ENCODE assay signal across 8 cellular contexts in the genomic region with DNA sequence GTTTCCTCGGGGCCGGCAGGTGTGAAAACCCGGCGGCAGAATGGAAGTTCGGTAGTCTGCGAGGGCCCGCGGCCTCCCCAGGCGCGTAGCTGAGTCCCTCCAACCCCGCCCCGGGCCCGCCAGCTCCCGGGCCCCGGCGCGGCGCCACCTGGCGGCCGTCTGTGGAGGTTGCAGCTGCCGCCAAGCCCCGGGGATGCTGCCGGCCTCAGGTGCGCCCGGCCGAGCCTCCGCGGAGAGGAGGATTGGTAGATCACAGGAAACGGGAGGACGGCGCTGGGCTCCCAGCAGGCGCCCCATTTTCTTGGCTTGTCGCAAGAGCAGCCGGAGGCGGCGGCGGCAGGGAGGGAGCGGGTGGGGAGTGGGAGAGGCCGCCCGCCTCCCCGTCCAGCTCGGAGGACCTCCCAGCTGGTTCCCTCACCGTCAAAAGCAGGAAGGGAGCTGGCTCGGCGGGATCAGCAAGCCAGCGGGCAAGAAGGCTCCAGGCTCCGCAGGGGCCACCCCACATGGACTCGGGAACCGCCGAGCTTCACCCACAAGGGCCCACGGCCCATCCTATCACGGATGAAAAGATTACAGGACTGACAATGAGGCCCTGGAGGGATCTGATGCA. TPM values are rescaled to one million over a fixed set of nuclear protein-coding genes. Genes with fewer than 3 reads are reported as not detected.
DNase-seq lines count a peak whose midpoint lies in the region; ATAC-seq and TF ChIP-seq lines count a peak whose summit lies in the region.
"Not testable (repeated sequence)": the region's sequence is repeated elsewhere in the genome, so short reads cannot be mapped to it uniquely, and the experiment has no call there.

No MANE protein-coding gene starts in this region.

- H3K9me3 ChIP-seq in BE2C = not testable (repeated sequence)

- H3K36me3 ChIP-seq in BE2C = not testable (repeated sequence)

- peak overlapping the region in 55 of 59 donors; percentile 15 to 96 (median 88) for H3K27ac ChIP-seq in dorsolateral prefrontal cortex

- TF ChIP-seq CTCF in BE2C (IDR thresholded peaks at IDR 0.05; ENCODE audit: low read depth, low read length) (peak; percentile 35; the same call in 1 of the 2 replicates), dorsolateral prefrontal cortex (IDR thresholded peaks at IDR 0.05 in 54 of 56, conservative IDR thresholded peaks at IDR 0.05 in 2 of 56; ENCODE audit: low read depth in 1 of 56, partially characterized antibody in 56 of 56) (peak in 47 of 56 donors; percentile 3 to 76 (median 50))
- not testable (repeated sequence) for TF ChIP-seq CTCF in lower leg skin (IDR thresholded peaks at IDR 0.05)

- intact Hi-C loops in dorsolateral prefrontal cortex (cut with DNase I); lower leg skin (cut with DNase I; ENCODE audit: low total_unique reads): not testable (repeated sequence)

- not testable (repeated sequence) for H3K4me1 ChIP-seq in BE2C

- ATAC-seq in GM19328 (IDR thresholded peaks at IDR 0.05; ENCODE audit: unreplicated experiment) = peak; percentile 89
- peak; percentile 88 for ATAC-seq in HG03354 (IDR thresholded peaks at IDR 0.05; ENCODE audit: poor library complexity, severe bottlenecking, unreplicated experiment)

- peak; percentile 70 for DNase-seq in BE2C
- DNase-seq in NCI-H446 treated with DMSO at 0.1 percent for 48 hours (lab: John Stamatoyannopoulos, UW) = peak; percentile 2
- DNase-seq in activated CD4-positive, alpha-beta T cell treated with anti-CD3 and anti-CD28 coated beads, Interleukin-2, amount 50 U/mL, for 48 hours = peak; percentile 77 to 80
- DNase-seq in dorsolateral prefrontal cortex = peak; percentile 37 to 85 (median 62)
- peak; percentile 42 to 93 for DNase-seq in lower leg skin (ENCODE audit: low spot score in 2 of 2)
- peak; percentile 71 for DNase-seq in stimulated activated CD4-positive, alpha-beta T cell treated with anti-CD3 and anti-CD28 coated beads, Interleukin-2, amount 100 ng/mL, for 4 hours (ENCODE audit: low read depth)

- not testable (repeated sequence) for H3K27me3 ChIP-seq in BE2C, dorsolateral prefrontal cortex

- H3K4me3 ChIP-seq in BE2C (ENCODE audit: low read depth, low read length) = peak overlapping the region; percentile 54
- peak overlapping the region in 58 of 59 donors; percentile 31 to 77 (median 64) for H3K4me3 ChIP-seq in dorsolateral prefrontal cortex
- H3K4me3 ChIP-seq in lower leg skin (ENCODE audit: low read depth, poor library complexity, severe bottlenecking) = not testable (repeated sequence)

- TF ChIP-seq POLR2A in lower leg skin (IDR thresholded peaks at IDR 0.05) = not testable (repeated sequence)

- WGBS in lower leg skin, 2 donors = 0 to 5% methylated on average over 3 to 16 of the region's 52 CpGs

RNA-seq across cellular contexts. Expression of a gene that starts 10.5 kb away (rescaled TPM):
- polyA plus RNA-seq in BE2C (2012; ENCODE audit: insufficient read depth, insufficient read length, low read depth) = not detected
- total RNA-seq in dorsolateral prefrontal cortex = 10 to 100 TPM in 77 of 120 experiments, 1 to 10 TPM in 43; 1.1 to 67.4 (median 12.9) TPM
- total RNA-seq in lower leg skin = 1 to 10 TPM in 2 of 4 donors, under 1 TPM in 1, not detected in 1; 0.59 to 2.1 (median 1.6) TPM

Comparison
In these comparisons a context has a peak if more than half of its experiments do, and no peak if none do; other contexts are left out.
1. DNase-seq: peak in every context shown above with its lines; median percentile 78 in activated CD4-positive, alpha-beta T cell treated with anti-CD3 and anti-CD28 coated beads, Interleukin-2, amount 50 U/mL, for 48 hours; 71 in stimulated activated CD4-positive, alpha-beta T cell treated with anti-CD3 and anti-CD28 coated beads, Interleukin-2, amount 100 ng/mL, for 4 hours; 70 in BE2C; 68 in lower leg skin; 62 in dorsolateral prefrontal cortex; 2 in NCI-H446 treated with DMSO at 0.1 percent for 48 hours.